In the genomic region with DNA sequence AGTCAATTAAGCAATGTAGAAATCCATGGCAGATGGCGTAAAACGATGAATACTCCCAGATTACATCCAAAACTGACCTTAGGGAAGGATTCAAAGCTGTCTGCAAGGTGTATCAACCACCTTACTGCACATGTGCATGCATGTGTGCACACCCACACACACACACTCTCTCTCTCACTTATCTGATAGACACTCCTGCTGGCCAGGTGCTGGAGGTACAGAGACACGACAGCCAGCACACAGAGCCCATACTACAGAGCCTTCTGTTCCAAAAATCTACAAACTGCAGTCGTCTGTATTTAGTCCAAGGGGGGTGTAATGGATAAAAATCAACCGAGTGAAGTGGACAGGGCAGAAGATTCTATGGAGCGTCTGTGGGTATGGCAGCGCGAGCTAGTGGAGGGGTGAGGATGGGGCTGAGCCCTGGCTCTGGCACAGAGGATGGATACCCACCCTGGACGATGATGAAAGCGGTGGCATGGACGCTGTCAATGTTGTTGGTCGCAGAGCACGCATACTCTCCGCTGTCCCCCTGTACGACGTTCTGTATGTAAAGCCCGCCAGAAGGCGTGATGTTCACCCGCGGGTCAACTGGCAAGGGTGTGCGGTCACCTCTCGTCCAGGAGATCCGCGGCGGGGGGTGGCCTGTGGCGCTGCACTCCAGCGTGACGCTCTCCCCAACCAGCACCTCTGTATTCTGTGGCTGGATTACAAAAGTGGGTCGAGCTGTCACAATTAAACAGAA, we compare ENCODE assay signal across 31 cellular contexts.
DNase-seq lines count a peak whose midpoint lies in the region; ATAC-seq and TF ChIP-seq lines count a peak whose summit lies in the region.
"Had no signal": no experiment of that assay in that cellular context is flagged by ENCODE, and none has a peak within 500 bp of the region (broad histone marks: within the 10 kb centered on the region; RNA-seq: fewer than 3 reads in every experiment).

No MANE protein-coding gene starts in this region.

- H3K36me3 Mint-ChIP-seq in naive thymus-derived CD4-positive, alpha-beta T cell, result no peaks in the 10 kb centered on the region
- peaks cover 31% of the 10 kb centered on the region for H3K36me3 Mint-ChIP-seq in type B pancreatic cell
- H3K36me3 Mint-ChIP-seq: naive B cell had no signal

- CTCF ChIA-PET in naive thymus-derived CD4-positive, alpha-beta T cell (lab: Charles Lee), result no interaction called here

- H3K27me3 Mint-ChIP-seq in naive thymus-derived CD4-positive, alpha-beta T cell, result peaks cover 0 to 11% (median 0%) of the 10 kb centered on the region in 5 donors
- no peaks in the 10 kb centered on the region for H3K27me3 Mint-ChIP-seq in type B pancreatic cell
- H3K27me3 Mint-ChIP-seq: activated CD4-positive, alpha-beta memory T cell treated with anti-CD3 and anti-CD28 coated beads, Interleukin-2, amount 10 ng/mL, durations not matched to agents 7 days and 5 days; naive B cell had no signal

- intact Hi-C loops in cardiac septum (cut with DNase I) (no loop called here), left ventricle myocardium inferior (cut with micrococcal nuclease) (no loop called here)
- intact Hi-C loops in naive thymus-derived CD4-positive, alpha-beta T cell (cut with micrococcal nuclease), result no loop called here

- DNase-seq in cardiac septum (ENCODE audit: low spot score), result peak; percentile 44
- DNase-seq in left ventricle myocardium inferior, result no peak
- DNase-seq in brain microvascular endothelial cell, result no peak
- no peak for DNase-seq in naive thymus-derived CD4-positive, alpha-beta T cell
- DNase-seq in type B pancreatic cell (ENCODE audit: extremely low spot score, unreplicated experiment), result peak; percentile 32
- DNase-seq in NCI-H187 treated with DMSO at 0.1 percent for 48 hours (lab: John Stamatoyannopoulos, UW), result no peak
- DNase-seq in NCI-H526 (lab: John Stamatoyannopoulos, UW), result no peak
- DNase-seq in SHP77 (lab: John Stamatoyannopoulos, UW), result no peak
- DNase-seq: activated CD4-positive, alpha-beta memory T cell treated with anti-CD3 and anti-CD28 coated beads, Interleukin-2, amount 10 ng/mL, durations not matched to agents 7 days and 5 days; activated CD4-positive, alpha-beta T cell treated with anti-CD3 and anti-CD28 coated beads for 1 hour; activated effector memory CD4-positive, alpha-beta T cell treated with Interleukin-2 at 50 U/mL for 16 hours; aorta; CD4-positive, alpha-beta T cell; effector CD8-positive, alpha-beta T cell; erythroblast; KG1; left lung; MG63; naive B cell; NCI-H1105; NCI-H2029; NCI-H524; NK-92 treated with Interleukin-12 subunit alpha and Interleukin-12 subunit beta, amount 100 ng/mL, for 24 hours; nucleus accumbens; stimulated activated naive CD4-positive, alpha-beta T cell; T-helper 17 cell had no signal

- in situ Hi-C loops in brain microvascular endothelial cell (cut with HindIII; ENCODE audit: low pct_ligation_motif_present, low sequenced_read_pairs), result no loop called here

- H3K4me1 Mint-ChIP-seq in naive thymus-derived CD4-positive, alpha-beta T cell, result no peaks in the 10 kb centered on the region
- no peaks in the 10 kb centered on the region for H3K4me1 Mint-ChIP-seq in type B pancreatic cell (ENCODE audit: unreplicated experiment)
- H3K4me1 Mint-ChIP-seq: activated CD4-positive, alpha-beta memory T cell treated with anti-CD3 and anti-CD28 coated beads, Interleukin-2, amount 10 ng/mL, durations not matched to agents 7 days and 5 days; naive B cell; T-helper 17 cell had no signal

- H3K27me3 ChIP-seq in left ventricle myocardium inferior (ENCODE audit: low read depth) (peaks cover 6% of the 10 kb centered on the region), brain microvascular endothelial cell (replicated peaks) (no peaks in the 10 kb centered on the region)
- no peaks in the 10 kb centered on the region for H3K27me3 ChIP-seq in naive thymus-derived CD4-positive, alpha-beta T cell (ENCODE audit: control insufficient read depth in 2 of 2, insufficient read depth in 2 of 2, low read length in 2 of 2)
- H3K27me3 ChIP-seq: cardiac muscle cell, colonic mucosa, left lung, MG63 had no signal

- H3K4me1 ChIP-seq in left ventricle myocardium inferior, result no peaks in the 10 kb centered on the region
- no peaks in the 10 kb centered on the region for H3K4me1 ChIP-seq in naive thymus-derived CD4-positive, alpha-beta T cell (ENCODE audit: control insufficient read depth in 2 of 2, insufficient read depth in 2 of 2, low read length in 2 of 2)
- H3K4me1 ChIP-seq: colonic mucosa, left lung had no signal

- H3K4me3 ChIP-seq in left ventricle myocardium inferior (no peak overlapping the region), brain microvascular endothelial cell (ENCODE audit: low read depth, low read length) (no peak overlapping the region)
- H3K4me3 ChIP-seq in naive thymus-derived CD4-positive, alpha-beta T cell (ENCODE audit: low read length), result no peak overlapping the region
- H3K4me3 ChIP-seq: cardiac muscle cell, colonic mucosa, GM23338, left lung, MG63 had no signal

- peaks cover 2% of the 10 kb centered on the region for H3K9me3 ChIP-seq in left ventricle myocardium inferior (replicated peaks)
- H3K9me3 ChIP-seq in naive thymus-derived CD4-positive, alpha-beta T cell (ENCODE audit: control insufficient read depth in 2 of 3, low read length in 3 of 3), result no peaks in the 10 kb centered on the region
- H3K9me3 ChIP-seq: colonic mucosa, left lung, MG63 had no signal

- TF ChIP-seq CTCF in left ventricle myocardium inferior (IDR thresholded peaks at IDR 0.05; ENCODE audit: borderline replicate concordance), result no peak
- peak; percentile 9 for TF ChIP-seq CTCF in brain microvascular endothelial cell (IDR thresholded peaks at IDR 0.05; ENCODE audit: low read depth, low read length, missing control alignments)
- no peak for TF ChIP-seq CTCF in type B pancreatic cell (conservative IDR thresholded peaks at IDR 0.05)

- no peak overlapping the region for H3K27ac ChIP-seq in left ventricle myocardium inferior (replicated peaks)
- no peak overlapping the region for H3K27ac ChIP-seq in brain microvascular endothelial cell
- no peak overlapping the region for H3K27ac ChIP-seq in naive thymus-derived CD4-positive, alpha-beta T cell (ENCODE audit: low read depth, low read length)
- H3K27ac ChIP-seq: cardiac muscle cell, colonic mucosa, left lung had no signal

- POLR2A ChIA-PET in naive thymus-derived CD4-positive, alpha-beta T cell (lab: Charles Lee), result no interaction called here

- peak; percentile 14 for ATAC-seq in naive thymus-derived CD4-positive, alpha-beta T cell
- ATAC-seq: GM23338, left lung, SK-N-SH treated with all-trans-retinoic acid at 6 μM for 48 hours, T-helper 17 cell had no signal

- H3K9me3 Mint-ChIP-seq in naive thymus-derived CD4-positive, alpha-beta T cell, result peaks cover 0 to 4% (median 0%) of the 10 kb centered on the region in 11 donors
- H3K9me3 Mint-ChIP-seq in type B pancreatic cell, result no peaks in the 10 kb centered on the region
- H3K9me3 Mint-ChIP-seq: activated CD4-positive, alpha-beta memory T cell treated with anti-CD3 and anti-CD28 coated beads, Interleukin-2, amount 10 ng/mL, durations not matched to agents 7 days and 5 days; CD4-positive, alpha-beta T cell; GM23338 had no signal

- H3K27ac Mint-ChIP-seq in naive thymus-derived CD4-positive, alpha-beta T cell, result no peak overlapping the region
- no peak overlapping the region for H3K27ac Mint-ChIP-seq in type B pancreatic cell
- H3K27ac Mint-ChIP-seq: activated CD4-positive, alpha-beta memory T cell treated with anti-CD3 and anti-CD28 coated beads, Interleukin-2, amount 10 ng/mL, durations not matched to agents 7 days and 5 days; activated naive CD8-positive, alpha-beta T cell; CD4-positive, alpha-beta T cell; GM23338; naive B cell; T-helper 17 cell had no signal

- H3K36me3 ChIP-seq in left ventricle myocardium inferior, result peaks cover 66% of the 10 kb centered on the region
- peaks cover 70% of the 10 kb centered on the region for H3K36me3 ChIP-seq in brain microvascular endothelial cell (replicated peaks)
- no peaks in the 10 kb centered on the region for H3K36me3 ChIP-seq in naive thymus-derived CD4-positive, alpha-beta T cell (ENCODE audit: control insufficient read depth in 2 of 3, insufficient read depth in 3 of 3, low read length in 3 of 3)
- H3K36me3 ChIP-seq: colonic mucosa had no signal

- H3K4me3 Mint-ChIP-seq in naive thymus-derived CD4-positive, alpha-beta T cell, result no peak overlapping the region
- no peak overlapping the region for H3K4me3 Mint-ChIP-seq in type B pancreatic cell
- H3K4me3 Mint-ChIP-seq: activated CD4-positive, alpha-beta memory T cell treated with anti-CD3 and anti-CD28 coated beads, Interleukin-2, amount 10 ng/mL, durations not matched to agents 7 days and 5 days; activated naive CD8-positive, alpha-beta T cell; CD4-positive, alpha-beta T cell; GM23338; naive B cell; T-helper 17 cell had no signal

Comparison
In these comparisons a context has a peak if more than half of its experiments do, and no peak if none do; other contexts are left out.
1. DNase-seq: peak in cardiac septum (single experiment) and type B pancreatic cell (single experiment); none in left ventricle myocardium inferior (single experiment), brain microvascular endothelial cell (single experiment), naive thymus-derived CD4-positive, alpha-beta T cell (0 of 9), NCI-H187 treated with DMSO at 0.1 percent for 48 hours (single experiment), NCI-H526 (0 of 2) and SHP77 (0 of 2).